In the genomic region with DNA sequence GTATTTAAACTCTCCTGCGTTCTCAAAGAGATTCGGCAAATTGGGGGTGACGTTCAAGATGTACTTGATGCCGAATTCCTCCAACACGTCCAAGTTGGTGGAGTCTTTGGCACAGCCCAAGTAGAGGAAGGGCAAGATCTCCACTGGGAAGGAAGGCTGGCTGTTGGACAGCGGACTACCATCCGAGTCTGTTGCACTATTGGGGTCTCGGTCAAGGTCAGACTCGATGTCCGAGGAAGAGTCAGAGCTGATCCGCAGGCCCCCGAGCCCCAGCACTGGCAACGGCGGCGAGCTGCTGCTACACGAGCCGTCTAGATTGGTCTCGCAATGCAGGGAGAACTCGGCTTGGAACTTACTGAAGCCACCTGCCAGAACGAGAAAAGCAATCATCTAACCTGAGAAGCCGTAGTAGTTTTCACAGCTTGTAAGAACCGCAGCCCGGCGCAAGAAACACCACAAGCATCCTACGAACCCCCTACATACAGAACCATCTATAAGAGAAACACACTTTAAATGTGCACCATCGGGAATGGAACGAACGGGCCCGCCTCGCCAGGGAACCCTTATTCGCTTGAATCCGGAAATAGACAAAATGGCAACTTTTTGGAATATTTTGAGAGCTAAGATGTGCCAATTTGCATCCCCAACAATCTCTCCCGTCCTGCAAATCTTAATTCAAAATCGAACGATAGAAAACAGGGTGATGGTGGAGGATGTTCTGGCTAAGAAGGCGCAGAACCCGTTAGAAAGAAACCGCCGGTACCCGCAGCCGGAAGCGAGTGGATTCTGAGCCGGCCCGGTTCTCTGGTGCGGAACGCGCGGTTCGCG, we compare ENCODE assay signal across 8 cellular contexts. TPM values are rescaled to one million over a fixed set of nuclear protein-coding genes. Genes with fewer than 3 reads are reported as not detected.
DNase-seq lines count a peak whose midpoint lies in the region; ATAC-seq and TF ChIP-seq lines count a peak whose summit lies in the region.

No MANE protein-coding gene starts in this region.

- 3 to 6% methylated on average over 50 of the region's 50 CpGs for WGBS in esophagus, 2 donors

- no peak for TF ChIP-seq CTCF in WI38 (IDR thresholded peaks at IDR 0.05; ENCODE audit: low read depth, low read length)

- H3K27ac Mint-ChIP-seq in activated CD4-positive, alpha-beta T cell treated with anti-CD3 and anti-CD28 coated beads for 36 hours = peak overlapping the region; percentile 92
- H3K27ac Mint-ChIP-seq in natural killer cell treated with Interleukin-12 subunit alpha and Interleukin-12 subunit beta and Interleukin-15 and Interleukin-18, amount 100 ng/mL, for 72 hours = peak overlapping the region; percentile 75 to 90

- H3K9me3 Mint-ChIP-seq in activated CD4-positive, alpha-beta T cell treated with anti-CD3 and anti-CD28 coated beads for 36 hours (ENCODE audit: low read depth) = no peaks in the 10 kb centered on the region
- no peaks in the 10 kb centered on the region for H3K9me3 Mint-ChIP-seq in natural killer cell treated with Interleukin-12 subunit alpha and Interleukin-12 subunit beta and Interleukin-15 and Interleukin-18, amount 100 ng/mL, for 72 hours

- H3K4me1 Mint-ChIP-seq in activated CD4-positive, alpha-beta T cell treated with anti-CD3 and anti-CD28 coated beads for 36 hours = peaks cover 62% of the 10 kb centered on the region
- peaks cover 66 to 76% of the 10 kb centered on the region in 2 donors for H3K4me1 Mint-ChIP-seq in natural killer cell treated with Interleukin-12 subunit alpha and Interleukin-12 subunit beta and Interleukin-15 and Interleukin-18, amount 100 ng/mL, for 72 hours (ENCODE audit: low read depth in 2 of 2)

- no peak for ATAC-seq in activated CD4-positive, alpha-beta T cell treated with anti-CD3 and anti-CD28 coated beads for 36 hours
- ATAC-seq in natural killer cell treated with Interleukin-12 subunit alpha and Interleukin-12 subunit beta and Interleukin-15 and Interleukin-18, amount 100 ng/mL, for 72 hours = no peak
- no peak for ATAC-seq in HG02970 (IDR thresholded peaks at IDR 0.05; ENCODE audit: low FRiP score, unreplicated experiment)
- ATAC-seq in HG03354 (IDR thresholded peaks at IDR 0.05; ENCODE audit: poor library complexity, severe bottlenecking, unreplicated experiment) = no peak

- H3K4me3 Mint-ChIP-seq in activated CD4-positive, alpha-beta T cell treated with anti-CD3 and anti-CD28 coated beads for 36 hours = peak overlapping the region; percentile 86
- H3K4me3 Mint-ChIP-seq in natural killer cell treated with Interleukin-12 subunit alpha and Interleukin-12 subunit beta and Interleukin-15 and Interleukin-18, amount 100 ng/mL, for 72 hours = peak overlapping the region; percentile 86

- peaks cover 4 to 11% of the 10 kb centered on the region in 2 donors for H3K4me1 ChIP-seq in esophagus (ENCODE audit: control insufficient read depth in 2 of 2, insufficient read depth in 2 of 2, low read length in 1 of 2)

- intact Hi-C loops in activated CD4-positive, alpha-beta T cell treated with anti-CD3 and anti-CD28 coated beads for 36 hours (cut with DNase I, micrococcal nuclease) = loop anchor here (1.0 to 5.0 kb wide), 5 partner anchors 169 to 1314 kb away; a partner anchor contains a TSS

- CTCF ChIA-PET in activated CD4-positive, alpha-beta T cell treated with anti-CD3 and anti-CD28 coated beads for 36 hours (lab: Charles Lee) = interaction anchor here (0.6 to 2.4 kb wide), 6 partner anchors 106 to 357 kb away, joined by 3 to 9 read pairs (median 5); no protein-coding TSS in a partner anchor

- H3K9me3 ChIP-seq in esophagus (ENCODE audit: control insufficient read depth in 2 of 2, insufficient read depth in 1 of 2, low read depth in 1 of 2, low read length in 1 of 2) = no peaks in the 10 kb centered on the region

- no peaks in the 10 kb centered on the region for H3K27me3 Mint-ChIP-seq in activated CD4-positive, alpha-beta T cell treated with anti-CD3 and anti-CD28 coated beads for 36 hours
- H3K27me3 Mint-ChIP-seq in natural killer cell treated with Interleukin-12 subunit alpha and Interleukin-12 subunit beta and Interleukin-15 and Interleukin-18, amount 100 ng/mL, for 72 hours = no peaks in the 10 kb centered on the region

- peaks cover 42% of the 10 kb centered on the region for H3K36me3 Mint-ChIP-seq in activated CD4-positive, alpha-beta T cell treated with anti-CD3 and anti-CD28 coated beads for 36 hours (ENCODE audit: low read depth)
- peaks cover 26% of the 10 kb centered on the region for H3K36me3 Mint-ChIP-seq in natural killer cell treated with Interleukin-12 subunit alpha and Interleukin-12 subunit beta and Interleukin-15 and Interleukin-18, amount 100 ng/mL, for 72 hours

- POLR2A ChIA-PET in activated CD4-positive, alpha-beta T cell treated with anti-CD3 and anti-CD28 coated beads for 36 hours (lab: Charles Lee) = interaction anchor here (0.9 to 2.1 kb wide), 5 partner anchors 126 to 312 kb away, joined by 3 to 17 read pairs (median 5); no protein-coding TSS in a partner anchor

- peak overlapping the region; percentile 98 for H3K4me3 ChIP-seq in WI38 (ENCODE audit: low read depth, low read length)
- H3K4me3 ChIP-seq in esophagus (ENCODE audit: low read depth in 1 of 2, low read length in 2 of 2) = peak overlapping the region; percentile 84 to 89

- peaks cover 3 to 8% of the 10 kb centered on the region in 2 donors for H3K36me3 ChIP-seq in esophagus (ENCODE audit: control insufficient read depth in 2 of 2, insufficient read depth in 2 of 2, low read length in 1 of 2)

- DNase-seq in activated CD4-positive, alpha-beta T cell treated with anti-CD3 and anti-CD28 coated beads for 36 hours = peak; percentile 52
- no peak for DNase-seq in activated CD4-positive, alpha-beta T cell treated with anti-CD3 and anti-CD28 coated beads, Interleukin-2, amount 50 U/mL, for 1 hour
- no peak for DNase-seq in natural killer cell treated with Interleukin-12 subunit alpha and Interleukin-12 subunit beta and Interleukin-15 and Interleukin-18, amount 100 ng/mL, for 72 hours (ENCODE audit: low spot score)
- DNase-seq in NCI-H2081 treated with DMSO at 0.1 percent for 48 hours (lab: John Stamatoyannopoulos, UW) = no peak

- no peaks in the 10 kb centered on the region for H3K27me3 ChIP-seq in esophagus (ENCODE audit: control insufficient read depth in 1 of 2, insufficient read depth in 2 of 2, low read length in 2 of 2)

- H3K27ac ChIP-seq in esophagus (ENCODE audit: low read depth in 2 of 2, low read length in 1 of 2) = peak overlapping the region; percentile 93 to 98

RNA-seq across cellular contexts. Expression of a gene that starts 1.4 kb away (rescaled TPM):
- total RNA-seq in activated CD4-positive, alpha-beta T cell treated with anti-CD3 and anti-CD28 coated beads for 36 hours = 10 to 100 TPM; 49.9 to 60.9 TPM
- 1 to 10 TPM; 3.8 to 9.2 TPM for polyA plus RNA-seq in esophagus
- total RNA-seq in natural killer cell treated with Interleukin-12 subunit alpha and Interleukin-12 subunit beta and Interleukin-15 and Interleukin-18, amount 100 ng/mL, for 72 hours = 10 to 100 TPM; 49.4 to 65.9 TPM
